In genomic region chr6:23483896-23484295, GRCh38 we compare ENCODE assay signal across 27 cellular contexts.
"Had no signal": no experiment of that assay in that cellular context is flagged by ENCODE, and none has a peak within 500 bp of the region (broad histone marks: within the 10 kb centered on the region; RNA-seq: fewer than 3 reads in every experiment).

No MANE protein-coding gene starts in this region.

- H3K4me2 ChIP-seq: neural progenitor cell, smooth muscle cell had no signal

- H3K4me1 ChIP-seq: left ventricle myocardium inferior, neural progenitor cell, right atrium auricular region, right lobe of liver, stomach, testis, thyroid gland, transverse colon, upper lobe of left lung, vagina had no signal

- DNase-seq: hypothalamus; immature natural killer cell; kidney; left ventricle myocardium inferior; mesendoderm; naive B cell; natural killer cell; nephron progenitor cell; occipital lobe; right lobe of liver; stimulated activated CD4-positive, alpha-beta T cell treated with anti-CD3 and anti-CD28 coated beads, Interleukin-1b, Interleukin-23, amount 100 ng/mL, for 48 hours; stimulated activated CD4-positive, alpha-beta T cell treated with anti-CD3 and anti-CD28 coated beads, Interleukin-2, amount 100 ng/mL, for 48 hours; stimulated activated CD4-positive, alpha-beta T cell treated with anti-CD3 and anti-CD28 coated beads, Interleukin-4, amount 100 ng/mL, for 4 hours; stimulated activated CD8-positive, alpha-beta memory T cell treated with anti-CD3 and anti-CD28 coated beads, Interleukin-4, amount 100 ng/mL, for 48 hours; stimulated activated naive CD8-positive, alpha-beta T cell treated with anti-CD3 and anti-CD28 coated beads, Interleukin-15, Interleukin-2, amounts not matched to agents 100 U/mL and 50 U/mL, for 24 hours; stomach; testis; thyroid gland; transverse colon; upper lobe of left lung had no signal

- H2AFZ ChIP-seq: neural progenitor cell had no signal

- H3K27ac ChIP-seq: left ventricle myocardium inferior, neural progenitor cell, right atrium auricular region, right lobe of liver, stomach, testis, thyroid gland, transverse colon, upper lobe of left lung, vagina had no signal

- H3K4me3 ChIP-seq: left ventricle myocardium inferior, lung, neural progenitor cell, right atrium auricular region, right lobe of liver, smooth muscle cell, stomach, testis, thyroid gland, transverse colon, upper lobe of left lung, vagina had no signal

- H3K27me3 ChIP-seq: neural progenitor cell, neutrophil, right atrium auricular region, right lobe of liver, stomach, testis, thyroid gland, transverse colon, upper lobe of left lung, vagina had no signal

- H3K9me3 ChIP-seq: neutrophil, right atrium auricular region, right lobe of liver, stomach, testis, thyroid gland, transverse colon, upper lobe of left lung, vagina had no signal

- H3K9ac ChIP-seq: neural progenitor cell had no signal

- H3K36me3 ChIP-seq: left ventricle myocardium inferior, neural progenitor cell, neutrophil, right atrium auricular region, right lobe of liver, stomach, thyroid gland, transverse colon, upper lobe of left lung, vagina had no signal

- ATAC-seq: natural killer cell; right lobe of liver; stimulated activated memory B cell treated with anti-CD40 and anti-IgM and Interleukin-4, amounts not matched to agents 10 μg/mL and 1 μg/mL and 100 μg/mL, for 72 hours; stimulated activated naive CD8-positive, alpha-beta T cell treated with anti-CD3 and anti-CD28 coated beads, Interleukin-15, Interleukin-2, amounts not matched to agents 100 U/mL and 50 U/mL, for 24 hours had no signal
